Comparison of ENCODE assay signal across 1 cellular context in the genomic region with DNA sequence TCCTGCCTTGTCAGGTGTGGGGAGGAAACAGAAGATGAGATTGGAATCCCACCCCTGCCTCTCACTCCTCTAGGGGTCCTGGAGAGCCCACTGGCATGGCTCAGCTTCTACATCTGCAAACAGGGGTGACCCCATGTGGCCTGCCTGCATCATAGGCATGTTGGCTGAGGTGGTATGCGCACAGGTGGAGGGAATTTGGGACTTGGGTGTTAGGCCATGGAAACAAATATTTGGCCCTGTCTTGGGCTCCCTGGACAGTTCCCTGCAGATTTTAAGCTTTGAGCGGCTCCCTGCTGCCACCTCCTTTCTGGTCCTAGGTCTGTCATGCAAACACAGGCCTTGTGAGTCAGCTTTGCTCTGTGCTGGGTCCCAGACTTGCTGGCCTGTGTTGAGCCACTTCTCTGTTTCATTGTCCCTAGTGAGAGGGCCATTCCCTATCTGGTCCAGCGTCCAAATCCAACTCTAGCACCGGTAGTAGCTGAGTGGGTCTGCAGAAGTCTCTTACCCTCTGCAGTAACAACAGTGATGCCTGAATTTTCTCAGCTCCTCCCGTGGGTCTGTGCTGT.
TF ChIP-seq lines count a peak whose summit lies in the region.

No MANE protein-coding gene starts in this region.

TF ChIP-seq in SK-N-SH treated with all-trans-retinoic acid at 6 μM for 48 hours, 23 proteins besides CTCF, POLR2A, EP300 and RAD21 (continued from another document):
- no peak for TF ChIP-seq ESRRG (CRISPR knock-in tag; IDR thresholded peaks at IDR 0.05)
- TF ChIP-seq, protein P1, sequence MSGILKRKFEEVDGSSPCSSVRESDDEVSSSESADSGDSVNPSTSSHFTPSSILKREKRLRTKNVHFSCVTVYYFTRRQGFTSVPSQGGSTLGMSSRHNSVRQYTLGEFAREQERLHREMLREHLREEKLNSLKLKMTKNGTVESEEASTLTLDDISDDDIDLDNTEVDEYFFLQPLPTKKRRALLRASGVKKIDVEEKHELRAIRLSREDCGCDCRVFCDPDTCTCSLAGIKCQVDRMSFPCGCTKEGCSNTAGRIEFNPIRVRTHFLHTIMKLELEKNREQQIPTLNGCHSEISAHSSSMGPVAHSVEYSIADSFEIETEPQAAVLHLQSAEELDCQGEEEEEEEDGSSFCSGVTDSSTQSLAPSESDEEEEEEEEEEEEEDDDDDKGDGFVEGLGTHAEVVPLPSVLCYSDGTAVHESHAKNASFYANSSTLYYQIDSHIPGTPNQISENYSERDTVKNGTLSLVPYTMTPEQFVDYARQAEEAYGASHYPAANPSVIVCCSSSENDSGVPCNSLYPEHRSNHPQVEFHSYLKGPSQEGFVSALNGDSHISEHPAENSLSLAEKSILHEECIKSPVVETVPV (CRISPR knock-in tag; IDR thresholded peaks at IDR 0.05): no peak
- TF ChIP-seq ZFP30 (CRISPR knock-in tag; IDR thresholded peaks at IDR 0.05): no peak
- no peak for TF ChIP-seq BACH2 (CRISPR knock-in tag; IDR thresholded peaks at IDR 0.05; ENCODE audit: borderline replicate concordance)
- TF ChIP-seq OSR1 (CRISPR knock-in tag; IDR thresholded peaks at IDR 0.05): no peak
